In genomic region chr3:98536456-98537017, GRCh38 we compare ENCODE assay signal across 1 cellular context.
TF ChIP-seq lines count a peak whose summit lies in the region.

No MANE protein-coding gene starts in this region.

TF ChIP-seq in GM12878, 131 proteins besides CTCF, POLR2A, EP300 and RAD21 (continued from another document and continues in another):
- TF ChIP-seq IRF5 (IDR thresholded peaks at IDR 0.05; ENCODE audit: borderline replicate concordance) (no peak), NR2F1 (conservative IDR thresholded peaks at IDR 0.05) (peak; percentile 96), ZBED1 (IDR thresholded peaks at IDR 0.05; ENCODE audit: borderline replicate concordance) (peak; percentile 98), STAT1 (conservative IDR thresholded peaks at IDR 0.05) (no peak), ESRRA (IDR thresholded peaks at IDR 0.05; ENCODE audit: low read length) (no peak), ZBTB40 (IDR thresholded peaks at IDR 0.05; ENCODE audit: borderline replicate concordance) (0 out of 2 replicates have a peak, but pooled peaks have one; percentile 13), DPF2 (IDR thresholded peaks at IDR 0.05) (peak; percentile 96), ZNF687 (IDR thresholded peaks at IDR 0.05) (peak; percentile 76; the same call in 1 of the 2 replicates), MYC (IDR thresholded peaks at IDR 0.05; ENCODE audit: insufficient read depth, insufficient read length, insufficient replicate concordance, low read length, severe bottlenecking) (no peak), FOS (IDR thresholded peaks at IDR 0.05; ENCODE audit: borderline replicate concordance, extremely low read depth, insufficient read length) (no peak), ATF7 (IDR thresholded peaks at IDR 0.05; ENCODE audit: low read depth) (peak; percentile 92), POLR2AphosphoS5 (IDR thresholded peaks at IDR 0.05; ENCODE audit: low read length) (peak; percentile 99), CREM (IDR thresholded peaks at IDR 0.05; ENCODE audit: low read depth) (peak; percentile 93), SMAD5 (IDR thresholded peaks at IDR 0.05; ENCODE audit: low read depth) (peak; percentile 98), CBX3 (IDR thresholded peaks at IDR 0.05; ENCODE audit: borderline replicate concordance, low read depth) (no peak), SMAD1 (IDR thresholded peaks at IDR 0.05; ENCODE audit: low read depth, partially characterized antibody) (peak; percentile 96), ZNF384 (IDR thresholded peaks at IDR 0.05; ENCODE audit: borderline replicate concordance, low read depth, low read length) (peak; percentile 78; the same call in 1 of the 2 replicates), KDM1A (IDR thresholded peaks at IDR 0.05; ENCODE audit: borderline replicate concordance) (no peak), SUZ12 (IDR thresholded peaks at IDR 0.05; ENCODE audit: unreplicated experiment) (no peak), POU2F2 (IDR thresholded peaks at IDR 0.05; ENCODE audit: borderline replicate concordance, low read depth, low read length) (peak; percentile 96), MXI1 (IDR thresholded peaks at IDR 0.05; ENCODE audit: low read depth, low read length) (0 out of 2 replicates have a peak, but pooled peaks have one; percentile 80), POLR2AphosphoS2 (IDR thresholded peaks at IDR 0.05; ENCODE audit: low read depth, low read length) (peak; percentile 98), TAF1 (IDR thresholded peaks at IDR 0.05; ENCODE audit: borderline replicate concordance, low read depth, low read length) (peak; percentile 79), ATF2 (IDR thresholded peaks at IDR 0.05; ENCODE audit: low read length) (peak; percentile 99), MEF2A (IDR thresholded peaks at IDR 0.05; ENCODE audit: insufficient read depth, low read depth, low read length) (peak; percentile 93), MTA2 (IDR thresholded peaks at IDR 0.05; ENCODE audit: low read depth) (peak; percentile 95), ZNF207 (IDR thresholded peaks at IDR 0.05; ENCODE audit: borderline replicate concordance) (no peak), IRF3 (IDR thresholded peaks at IDR 0.05) (no peak), TCF7 (IDR thresholded peaks at IDR 0.05; ENCODE audit: borderline replicate concordance) (peak; percentile 79), KLF5 (IDR thresholded peaks at IDR 0.05; ENCODE audit: partially characterized antibody) (peak; percentile 73), CHD2 (IDR thresholded peaks at IDR 0.05; ENCODE audit: borderline replicate concordance, low read depth, low read length) (peak; percentile 82; the same call in 1 of the 2 replicates), RBBP5 (conservative IDR thresholded peaks at IDR 0.05) (no peak), JUND (IDR thresholded peaks at IDR 0.05; ENCODE audit: low read depth, low read length) (peak; percentile 79; the same call in 1 of the 2 replicates), SRF (IDR thresholded peaks at IDR 0.05; ENCODE audit: low read depth in 2 of 2, low read length in 2 of 2) (peak in 1 of 2 experiments; percentile 63; a peak in 1 of 4 replicates), PAX5 (IDR thresholded peaks at IDR 0.05; ENCODE audit: borderline replicate concordance, low read depth, low read length) (peak; percentile 87), EED (IDR thresholded peaks at IDR 0.05; ENCODE audit: low read depth) (peak; percentile 66), EZH2 (IDR thresholded peaks at IDR 0.05; ENCODE audit: borderline replicate concordance, control insufficient read depth, low read depth, low read length) (no peak), SPI1 (IDR thresholded peaks at IDR 0.05; ENCODE audit: borderline replicate concordance, insufficient read depth, low read depth, low read length) (no peak), CHD1 (IDR thresholded peaks at IDR 0.05; ENCODE audit: low read depth, low read length) (peak; percentile 77; the same call in 1 of the 2 replicates), NKRF (conservative IDR thresholded peaks at IDR 0.05) (no peak), ZBTB11 (CRISPR knock-in tag; IDR thresholded peaks at IDR 0.05) (no peak)
